Comparison of ENCODE assay signal across 8 cellular contexts in the genomic region with DNA sequence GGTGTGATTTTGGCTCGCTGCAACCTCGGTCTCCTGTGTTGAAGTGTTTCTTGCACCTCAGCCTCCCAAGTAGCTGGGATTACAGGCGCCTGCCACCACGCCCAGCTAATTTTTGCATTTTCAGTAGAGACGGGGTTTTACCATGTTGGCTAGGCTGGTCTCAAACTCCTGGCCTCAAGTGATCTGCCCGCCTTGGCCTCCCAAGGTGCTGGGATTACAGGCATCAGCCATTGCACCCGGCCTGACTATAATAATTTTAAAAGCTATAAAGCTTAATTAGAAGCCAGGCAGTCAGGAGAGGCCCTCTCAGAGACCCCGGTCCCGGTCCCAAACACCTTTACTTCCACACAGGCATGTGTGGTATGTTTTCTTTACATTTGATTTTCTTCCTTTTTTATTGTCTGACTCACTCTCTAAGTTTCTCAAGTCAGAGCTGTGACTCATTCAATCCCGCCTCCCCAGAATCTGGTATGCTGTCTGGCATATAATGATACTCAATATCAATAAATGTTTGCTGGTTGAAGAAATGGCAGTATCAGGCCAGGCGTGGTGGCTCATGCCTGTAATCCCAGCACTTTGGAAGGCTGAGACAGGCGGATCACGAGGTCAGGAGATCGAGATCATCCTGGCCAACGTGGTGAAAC. TPM values are rescaled to one million over a fixed set of nuclear protein-coding genes. Genes with fewer than 3 reads are reported as not detected.
DNase-seq lines count a peak whose midpoint lies in the region; ATAC-seq and TF ChIP-seq lines count a peak whose summit lies in the region.
"Not testable (repeated sequence)": the region's sequence is repeated elsewhere in the genome, so short reads cannot be mapped to it uniquely, and the experiment has no call there.

No MANE protein-coding gene starts in this region.

- CTCF ChIA-PET in PC-3 (lab: Charles Lee); naive thymus-derived CD4-positive, alpha-beta T cell (lab: Charles Lee): not testable (repeated sequence)

- peak overlapping the region in 1 of 10 donors; percentile 4 for H3K4me3 Mint-ChIP-seq in naive thymus-derived CD4-positive, alpha-beta T cell

- not testable (repeated sequence) for H2AFZ ChIP-seq in PC-3 (ENCODE audit: low read length)

- H3K79me2 ChIP-seq in PC-3 (ENCODE audit: low read length) = peaks cover 99% of the 10 kb centered on the region

- peak overlapping the region in 3 of 9 donors; percentile 14 to 68 (median 67) for H3K27ac Mint-ChIP-seq in naive thymus-derived CD4-positive, alpha-beta T cell

- H3K36me3 Mint-ChIP-seq in naive thymus-derived CD4-positive, alpha-beta T cell = peaks cover 0 to 20% (median 2%) of the 10 kb centered on the region in 5 donors

- H3K4me1 Mint-ChIP-seq in naive thymus-derived CD4-positive, alpha-beta T cell = peaks cover 38 to 82% (median 74%) of the 10 kb centered on the region in 7 donors

- not testable (repeated sequence) for H3K4me3 ChIP-seq in AG09309 (ENCODE audit: control insufficient read depth, low read depth, low read length); HFF-Myc (replicated peaks; ENCODE audit: low read depth, low read length); naive thymus-derived CD4-positive, alpha-beta T cell (ENCODE audit: low read length)
- peak overlapping the region; percentile 21; the same call in 1 of the 2 replicates for H3K4me3 ChIP-seq in PC-3 (ENCODE audit: low read length)

- not testable (repeated sequence) for BruUV-seq in PC-3 (replicated peaks; lab: Mats Ljungman, UMichigan)

- intact Hi-C loops in PC-3 (cut with micrococcal nuclease); naive thymus-derived CD4-positive, alpha-beta T cell (cut with micrococcal nuclease): not testable (repeated sequence)

- peaks cover 22% of the 10 kb centered on the region for H3K4me1 ChIP-seq in PC-3 (ENCODE audit: insufficient read depth, low read length)
- peaks cover 24 to 26% of the 10 kb centered on the region in 2 donors for H3K4me1 ChIP-seq in naive thymus-derived CD4-positive, alpha-beta T cell (ENCODE audit: control insufficient read depth in 2 of 2, insufficient read depth in 2 of 2, low read length in 2 of 2)

- H3K9me2 ChIP-seq in PC-3 (replicated peaks; ENCODE audit: low read length) = not testable (repeated sequence)

- peaks cover 66% of the 10 kb centered on the region for H4K20me1 ChIP-seq in PC-3 (ENCODE audit: low read length)

- H3K27me3 ChIP-seq in PC-3 (ENCODE audit: low read length); naive thymus-derived CD4-positive, alpha-beta T cell (ENCODE audit: control insufficient read depth in 2 of 2, insufficient read depth in 2 of 2, low read length in 2 of 2): not testable (repeated sequence)

- not testable (repeated sequence) for H3K9ac ChIP-seq in PC-3 (ENCODE audit: low read length)

- POLR2A ChIA-PET in PC-3 (lab: Charles Lee; ENCODE audit: unreplicated experiment) = interaction anchor here (0.6 kb wide), 1 partner anchor 253 kb away, joined by 3 read pairs; no protein-coding TSS in a partner anchor
- POLR2A ChIA-PET in naive thymus-derived CD4-positive, alpha-beta T cell (lab: Charles Lee) = interaction anchor here (1.3 kb wide), 1 partner anchor 10 kb away, joined by 4 read pairs; no protein-coding TSS in a partner anchor

- not testable (repeated sequence) for H3K9me3 Mint-ChIP-seq in naive thymus-derived CD4-positive, alpha-beta T cell

- H3K36me3 ChIP-seq in PC-3 (ENCODE audit: low read depth, low read length) = peaks cover 37% of the 10 kb centered on the region
- H3K36me3 ChIP-seq in naive thymus-derived CD4-positive, alpha-beta T cell (ENCODE audit: control insufficient read depth in 2 of 3, insufficient read depth in 3 of 3, low read length in 3 of 3) = not testable (repeated sequence)

- peak; percentile 45 for DNase-seq in AG09309 (ENCODE audit: low read depth)
- DNase-seq in HFF-Myc (ENCODE audit: extremely low read depth, low read depth) = peak; percentile 63
- peak; percentile 99 for DNase-seq in PC-3
- DNase-seq in activated CD4-positive, alpha-beta T cell treated with anti-CD3 and anti-CD28 coated beads for 48 hours = peak; percentile 60
- DNase-seq in amniotic epithelial cell (ENCODE audit: low read depth) = peak; percentile 65
- DNase-seq in fibroblast of gingiva (ENCODE audit: low read depth) = peak; percentile 61
- not testable (repeated sequence) for DNase-seq in naive thymus-derived CD4-positive, alpha-beta T cell
- peak; percentile 31 for DNase-seq in stimulated activated CD8-positive, alpha-beta memory T cell treated with anti-CD3 and anti-CD28 coated beads, Interleukin-4, amount 100 ng/mL, for 24 hours (ENCODE audit: low read depth)

- H3F3A ChIP-seq in PC-3 (ENCODE audit: low read length, unreplicated experiment) = not testable (repeated sequence)

- peak overlapping the region; percentile 67 for H3K4me2 ChIP-seq in PC-3 (ENCODE audit: low read length)

- H3K9me3 ChIP-seq in PC-3 (ENCODE audit: low read length); naive thymus-derived CD4-positive, alpha-beta T cell (ENCODE audit: control insufficient read depth in 2 of 3, low read length in 3 of 3): not testable (repeated sequence)

- H3K27me3 Mint-ChIP-seq in naive thymus-derived CD4-positive, alpha-beta T cell = not testable (repeated sequence)

- not testable (repeated sequence) for TF ChIP-seq CTCF in AG09309 (IDR thresholded peaks at IDR 0.05; ENCODE audit: control insufficient read depth, insufficient read depth, low read depth, low read length, missing control alignments); HFF-Myc (IDR thresholded peaks at IDR 0.05; ENCODE audit: low read depth, low read length, missing control alignments); PC-3 (conservative IDR thresholded peaks at IDR 0.05; ENCODE audit: low read depth, low read length)

- ATAC-seq in PC-3 = peak; percentile 92
- ATAC-seq in naive thymus-derived CD4-positive, alpha-beta T cell = peak; percentile 65

- H3K27ac ChIP-seq in PC-3 (ENCODE audit: low read length) = peak overlapping the region; percentile 59
- not testable (repeated sequence) for H3K27ac ChIP-seq in naive thymus-derived CD4-positive, alpha-beta T cell (ENCODE audit: low read depth, low read length)

RNA-seq across cellular contexts. Expression of a gene that starts 9.4 kb away (rescaled TPM):
- total RNA-seq in PC-3 (2014; rRNA removed) = 118 and 119 TPM in 2 replicates
- total RNA-seq in naive thymus-derived CD4-positive, alpha-beta T cell = 100 to 1,000 TPM; 131 to 167 (median 140) TPM
- polyA plus RNA-seq in naive thymus-derived CD4-positive, alpha-beta T cell = 100 to 1,000 TPM; 128 to 134 TPM

RNA-seq across cellular contexts. Expression of a gene that starts 49.9 kb away (rescaled TPM):
- total RNA-seq in PC-3 (2014; rRNA removed) = 53.8 and 59.1 TPM in 2 replicates
- total RNA-seq in naive thymus-derived CD4-positive, alpha-beta T cell = 10 to 100 TPM; 16.0 to 27.6 (median 20.8) TPM
- polyA plus RNA-seq in naive thymus-derived CD4-positive, alpha-beta T cell = 10 to 100 TPM; 18.1 to 29.3 TPM
